Comparison of ENCODE assay signal across 1 cellular context in the genomic region with DNA sequence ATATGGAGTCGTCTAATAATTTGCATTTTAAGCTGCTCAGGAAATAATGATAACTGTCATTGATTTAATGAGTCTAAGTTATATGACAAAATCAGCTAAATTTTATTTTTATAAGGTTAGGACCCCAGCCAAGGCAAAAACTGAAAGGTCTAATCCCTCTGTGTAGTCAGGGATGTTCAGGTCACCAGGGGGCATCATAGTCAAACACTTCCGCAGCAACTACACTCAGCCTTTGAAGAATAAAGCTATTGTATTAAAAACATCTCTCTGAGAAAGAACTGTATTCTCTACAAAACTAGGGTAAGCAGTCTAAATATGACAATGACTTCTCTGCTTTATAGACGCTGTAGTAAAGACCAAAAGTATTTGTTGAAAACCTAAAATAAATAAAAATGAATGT.
TF ChIP-seq lines count a peak whose summit lies in the region.

No MANE protein-coding gene starts in this region.

TF ChIP-seq in K562, 482 proteins besides CTCF, POLR2A, EP300 and RAD21:
- TF ChIP-seq, protein P1, sequence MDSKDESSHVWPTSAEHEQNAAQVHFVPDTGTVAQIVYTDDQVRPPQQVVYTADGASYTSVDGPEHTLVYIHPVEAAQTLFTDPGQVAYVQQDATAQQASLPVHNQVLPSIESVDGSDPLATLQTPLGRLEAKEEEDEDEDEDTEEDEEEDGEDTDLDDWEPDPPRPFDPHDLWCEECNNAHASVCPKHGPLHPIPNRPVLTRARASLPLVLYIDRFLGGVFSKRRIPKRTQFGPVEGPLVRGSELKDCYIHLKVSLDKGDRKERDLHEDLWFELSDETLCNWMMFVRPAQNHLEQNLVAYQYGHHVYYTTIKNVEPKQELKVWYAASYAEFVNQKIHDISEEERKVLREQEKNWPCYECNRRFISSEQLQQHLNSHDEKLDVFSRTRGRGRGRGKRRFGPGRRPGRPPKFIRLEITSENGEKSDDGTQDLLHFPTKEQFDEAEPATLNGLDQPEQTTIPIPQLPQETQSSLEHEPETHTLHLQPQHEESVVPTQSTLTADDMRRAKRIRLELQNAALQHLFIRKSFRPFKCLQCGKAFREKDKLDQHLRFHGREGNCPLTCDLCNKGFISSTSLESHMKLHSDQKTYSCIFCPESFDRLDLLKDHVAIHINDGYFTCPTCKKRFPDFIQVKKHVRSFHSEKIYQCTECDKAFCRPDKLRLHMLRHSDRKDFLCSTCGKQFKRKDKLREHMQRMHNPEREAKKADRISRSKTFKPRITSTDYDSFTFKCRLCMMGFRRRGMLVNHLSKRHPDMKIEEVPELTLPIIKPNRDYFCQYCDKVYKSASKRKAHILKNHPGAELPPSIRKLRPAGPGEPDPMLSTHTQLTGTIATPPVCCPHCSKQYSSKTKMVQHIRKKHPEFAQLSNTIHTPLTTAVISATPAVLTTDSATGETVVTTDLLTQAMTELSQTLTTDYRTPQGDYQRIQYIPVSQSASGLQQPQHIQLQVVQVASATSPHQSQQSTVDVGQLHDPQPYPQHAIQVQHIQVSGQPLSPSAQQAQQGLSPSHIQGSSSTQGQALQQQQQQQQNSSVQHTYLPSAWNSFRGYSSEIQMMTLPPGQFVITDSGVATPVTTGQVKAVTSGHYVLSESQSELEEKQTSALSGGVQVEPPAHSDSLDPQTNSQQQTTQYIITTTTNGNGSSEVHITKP (IDR thresholded peaks at IDR 0.05; ENCODE audit: partially characterized antibody), result no peak
- TF ChIP-seq, protein P2, sequence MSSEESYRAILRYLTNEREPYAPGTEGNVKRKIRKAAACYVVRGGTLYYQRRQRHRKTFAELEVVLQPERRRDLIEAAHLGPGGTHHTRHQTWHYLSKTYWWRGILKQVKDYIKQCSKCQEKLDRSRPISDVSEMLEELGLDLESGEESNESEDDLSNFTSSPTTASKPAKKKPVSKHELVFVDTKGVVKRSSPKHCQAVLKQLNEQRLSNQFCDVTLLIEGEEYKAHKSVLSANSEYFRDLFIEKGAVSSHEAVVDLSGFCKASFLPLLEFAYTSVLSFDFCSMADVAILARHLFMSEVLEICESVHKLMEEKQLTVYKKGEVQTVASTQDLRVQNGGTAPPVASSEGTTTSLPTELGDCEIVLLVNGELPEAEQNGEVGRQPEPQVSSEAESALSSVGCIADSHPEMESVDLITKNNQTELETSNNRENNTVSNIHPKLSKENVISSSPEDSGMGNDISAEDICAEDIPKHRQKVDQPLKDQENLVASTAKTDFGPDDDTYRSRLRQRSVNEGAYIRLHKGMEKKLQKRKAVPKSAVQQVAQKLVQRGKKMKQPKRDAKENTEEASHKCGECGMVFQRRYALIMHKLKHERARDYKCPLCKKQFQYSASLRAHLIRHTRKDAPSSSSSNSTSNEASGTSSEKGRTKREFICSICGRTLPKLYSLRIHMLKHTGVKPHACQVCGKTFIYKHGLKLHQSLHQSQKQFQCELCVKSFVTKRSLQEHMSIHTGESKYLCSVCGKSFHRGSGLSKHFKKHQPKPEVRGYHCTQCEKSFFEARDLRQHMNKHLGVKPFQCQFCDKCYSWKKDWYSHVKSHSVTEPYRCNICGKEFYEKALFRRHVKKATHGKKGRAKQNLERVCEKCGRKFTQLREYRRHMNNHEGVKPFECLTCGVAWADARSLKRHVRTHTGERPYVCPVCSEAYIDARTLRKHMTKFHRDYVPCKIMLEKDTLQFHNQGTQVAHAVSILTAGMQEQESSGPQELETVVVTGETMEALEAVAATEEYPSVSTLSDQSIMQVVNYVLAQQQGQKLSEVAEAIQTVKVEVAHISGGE (CRISPR knock-in tag; IDR thresholded peaks at IDR 0.05), result no peak
- TF ChIP-seq, protein P3, sequence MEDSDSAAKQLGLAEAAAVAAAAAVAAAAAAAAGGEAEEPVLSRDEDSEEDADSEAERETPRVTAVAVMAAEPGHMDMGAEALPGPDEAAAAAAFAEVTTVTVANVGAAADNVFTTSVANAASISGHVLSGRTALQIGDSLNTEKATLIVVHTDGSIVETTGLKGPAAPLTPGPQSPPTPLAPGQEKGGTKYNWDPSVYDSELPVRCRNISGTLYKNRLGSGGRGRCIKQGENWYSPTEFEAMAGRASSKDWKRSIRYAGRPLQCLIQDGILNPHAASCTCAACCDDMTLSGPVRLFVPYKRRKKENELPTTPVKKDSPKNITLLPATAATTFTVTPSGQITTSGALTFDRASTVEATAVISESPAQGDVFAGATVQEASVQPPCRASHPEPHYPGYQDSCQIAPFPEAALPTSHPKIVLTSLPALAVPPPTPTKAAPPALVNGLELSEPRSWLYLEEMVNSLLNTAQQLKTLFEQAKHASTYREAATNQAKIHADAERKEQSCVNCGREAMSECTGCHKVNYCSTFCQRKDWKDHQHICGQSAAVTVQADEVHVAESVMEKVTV (CRISPR knock-in tag; IDR thresholded peaks at IDR 0.05), result peak; percentile 14; the same call in 1 of the 2 replicates
- peak; percentile 42; the same call in 1 of the 2 replicates for TF ChIP-seq SMC3 (conservative IDR thresholded peaks at IDR 0.05; ENCODE audit: insufficient read depth, low read depth, low read length)
- peak; percentile 39; the same call in 1 of the 2 replicates for TF ChIP-seq STAG1 (CRISPR knock-in tag; IDR thresholded peaks at IDR 0.05; ENCODE audit: borderline replicate concordance)
- no peak for TF ChIP-seq ZNF133 (CRISPR knock-in tag; IDR thresholded peaks at IDR 0.05)
